Comparison of ENCODE assay signal across 12 cellular contexts in the genomic region with DNA sequence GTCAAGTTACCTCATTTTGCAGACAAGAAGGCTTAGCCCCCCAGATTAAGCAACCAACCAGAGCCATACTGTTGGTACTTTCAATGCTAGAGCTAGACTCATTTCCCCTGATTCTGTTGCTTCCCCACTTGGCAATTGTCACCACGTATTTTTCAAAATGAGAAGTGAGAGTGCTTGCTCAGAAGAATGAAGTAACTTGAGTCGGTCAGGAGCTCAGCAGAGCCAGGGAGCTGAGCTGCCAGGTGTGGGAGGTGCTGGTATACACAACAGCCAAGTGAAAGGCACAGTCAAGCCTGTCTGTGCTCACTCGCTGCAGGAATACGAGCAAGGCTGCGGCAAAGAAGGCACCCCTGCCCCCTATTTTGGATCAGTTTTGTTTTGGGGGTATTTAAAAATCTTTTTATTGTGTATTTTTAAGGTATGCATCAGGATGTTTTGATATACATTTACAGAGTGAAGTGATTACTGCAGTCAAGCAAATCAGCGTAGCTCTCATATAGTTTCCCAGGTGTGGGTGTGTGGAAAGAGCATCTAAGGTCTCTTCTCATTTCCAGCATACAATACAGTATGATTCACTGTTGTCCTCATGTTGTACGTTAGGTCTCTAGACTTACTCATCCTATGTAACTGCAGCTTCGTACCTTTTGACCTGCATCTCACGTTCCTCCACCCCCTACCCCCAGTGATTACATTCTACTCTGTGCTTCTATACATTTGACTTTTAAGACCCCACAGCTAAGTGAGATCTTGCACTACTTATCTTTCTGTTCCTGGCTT.
A peak's percentile ranks its signal among the peaks of the same experiment; 100 is the strongest.
DNase-seq lines count a peak whose midpoint lies in the region; ATAC-seq, FAIRE-seq and TF ChIP-seq lines count a peak whose summit lies in the region.
"Had no signal": no experiment of that assay in that cellular context is flagged by ENCODE, and none has a peak within 500 bp of the region (broad histone marks: within the 10 kb centered on the region; RNA-seq: fewer than 3 reads in every experiment).

No MANE protein-coding gene starts in this region.

- H3K27ac ChIP-seq in tibial artery (no peak overlapping the region), aorta (ENCODE audit: low read depth in 1 of 2, low read length in 2 of 2) (no peak overlapping the region), neural progenitor cell (no peak overlapping the region)
- H3K27ac ChIP-seq: pancreas had no signal

- H3K4me3 Mint-ChIP-seq in neural progenitor cell = no peak overlapping the region
- H3K4me3 Mint-ChIP-seq: CD8-positive, alpha-beta memory T cell had no signal

- no peaks in the 10 kb centered on the region for H3K79me2 ChIP-seq in neural progenitor cell (ENCODE audit: low read depth)

- no peaks in the 10 kb centered on the region for H3F3A ChIP-seq in neural progenitor cell (ENCODE audit: low read depth)

- TF ChIP-seq CTCF in tibial artery (IDR thresholded peaks at IDR 0.05) = no peak
- no peak for TF ChIP-seq CTCF in neural progenitor cell (IDR thresholded peaks at IDR 0.05)

- no peaks in the 10 kb centered on the region for H3K9me3 ChIP-seq in tibial artery
- H3K9me3 ChIP-seq in aorta (ENCODE audit: control insufficient read depth, low read length) = no peaks in the 10 kb centered on the region
- H3K9me3 ChIP-seq in neural progenitor cell (ENCODE audit: low read depth) = no peaks in the 10 kb centered on the region
- H3K9me3 ChIP-seq: pancreas had no signal

- ATAC-seq in GM21717 (IDR thresholded peaks at IDR 0.05; ENCODE audit: unreplicated experiment) (peak; percentile 84), HG03520 (IDR thresholded peaks at IDR 0.05; ENCODE audit: unreplicated experiment) (peak; percentile 84), aorta (ENCODE audit: low FRiP score) (no peak)
- ATAC-seq: pancreas had no signal

- no peak overlapping the region for H2AFZ ChIP-seq in neural progenitor cell (replicated peaks)

- peaks cover 16% of the 10 kb centered on the region for H3K36me3 Mint-ChIP-seq in neural progenitor cell

- H3K4me3 ChIP-seq in tibial artery (no peak overlapping the region), aorta (ENCODE audit: low read length in 2 of 2) (no peak overlapping the region), neural progenitor cell (no peak overlapping the region)
- H3K4me3 ChIP-seq: pancreas had no signal

- 88 to 89% methylated on average over 9 of the region's 9 CpGs for WGBS in aorta, 2 donors

- peaks cover 29 to 75% (median 51%) of the 10 kb centered on the region in 3 donors for H3K36me3 ChIP-seq in tibial artery
- peaks cover 0 to 3% of the 10 kb centered on the region in 2 donors for H3K36me3 ChIP-seq in aorta (ENCODE audit: control insufficient read depth in 1 of 2, insufficient read depth in 2 of 2, low read length in 1 of 2)
- H3K36me3 ChIP-seq in neural progenitor cell = peaks cover 10% of the 10 kb centered on the region

- peaks cover 20% of the 10 kb centered on the region for H3K4me1 Mint-ChIP-seq in neural progenitor cell
- H3K4me1 Mint-ChIP-seq: CD8-positive, alpha-beta memory T cell had no signal

- H3K27me3 Mint-ChIP-seq in neural progenitor cell (ENCODE audit: insufficient read depth, low read depth) = no peaks in the 10 kb centered on the region
- H3K27me3 Mint-ChIP-seq: CD8-positive, alpha-beta memory T cell had no signal

- no peak overlapping the region for H3K27ac Mint-ChIP-seq in neural progenitor cell

- no peak overlapping the region for H3K4me2 ChIP-seq in neural progenitor cell

- intact Hi-C loops in tibial artery (cut with DNase I; ENCODE audit: low total_unique reads) = no loop called here
- intact Hi-C loops in aorta (cut with DNase I) = no loop called here

- H3K27me3 ChIP-seq in tibial artery (no peaks in the 10 kb centered on the region), aorta (ENCODE audit: control insufficient read depth in 1 of 2, insufficient read depth in 2 of 2, low read length in 1 of 2) (no peaks in the 10 kb centered on the region), neural progenitor cell (no peaks in the 10 kb centered on the region)
- H3K27me3 ChIP-seq: pancreas had no signal

- H4K20me1 ChIP-seq in neural progenitor cell (ENCODE audit: low read depth) = no peaks in the 10 kb centered on the region

- DNase-seq in GM18507 (ENCODE audit: extremely low spot score, insufficient read length, low read depth) (no peak), left kidney (ENCODE audit: low read depth, low spot score) (peak; percentile 84), tibial artery (no peak), aorta (no peak), neural progenitor cell (ENCODE audit: low spot score) (no peak), cortex of kidney (lab: John Stamatoyannopoulos, UW) (no peak)
- DNase-seq: CD8-positive, alpha-beta memory T cell; IMR-90; NCI-H526; pancreas had no signal

- peak; percentile 21 for FAIRE-seq in GM18507 (lab: Jason Lieb, UNC)
- FAIRE-seq: pancreas had no signal

- H3K4me1 ChIP-seq in tibial artery = no peaks in the 10 kb centered on the region
- no peaks in the 10 kb centered on the region for H3K4me1 ChIP-seq in aorta (ENCODE audit: control insufficient read depth in 1 of 2, insufficient read depth in 2 of 2, low read length in 2 of 2)
- peaks cover 11% of the 10 kb centered on the region for H3K4me1 ChIP-seq in neural progenitor cell
- H3K4me1 ChIP-seq: pancreas had no signal

- H3K9ac ChIP-seq in neural progenitor cell = no peak overlapping the region

- H3K9me3 Mint-ChIP-seq in neural progenitor cell = no peaks in the 10 kb centered on the region
- H3K9me3 Mint-ChIP-seq: CD8-positive, alpha-beta memory T cell had no signal
